In the genomic region with DNA sequence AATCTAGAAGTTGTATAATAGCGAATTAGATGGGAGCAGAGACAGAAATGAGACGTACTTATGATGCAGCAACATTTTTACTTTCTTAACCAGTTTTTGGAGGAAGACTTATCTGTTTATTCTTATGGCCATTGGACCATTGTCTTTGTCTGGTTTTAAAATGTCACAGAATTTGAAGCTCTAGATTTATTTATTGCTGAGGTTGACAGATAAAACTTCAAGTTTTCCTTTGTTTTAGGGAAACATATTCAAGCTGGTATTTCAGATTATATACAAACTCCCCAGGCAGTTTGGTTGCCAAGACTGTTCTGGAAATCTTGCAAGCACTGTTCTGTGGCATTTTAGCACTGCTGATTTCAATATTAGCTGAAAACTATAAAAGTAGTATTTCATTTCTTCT, we compare ENCODE assay signal across 29 cellular contexts.
"Had no signal": no experiment of that assay in that cellular context is flagged by ENCODE, and none has a peak within 500 bp of the region (broad histone marks: within the 10 kb centered on the region; RNA-seq: fewer than 3 reads in every experiment).

No MANE protein-coding gene starts in this region.

- H3K27me3 ChIP-seq: colonic mucosa, dorsolateral prefrontal cortex, esophagus muscularis mucosa, esophagus squamous epithelium, foreskin keratinocyte, gastrocnemius medialis, gastroesophageal sphincter, heart left ventricle, heart right ventricle had no signal

- DNase-seq: colonic mucosa; cortex of kidney; dermis blood vessel endothelial cell; dorsolateral prefrontal cortex; effector CD4-positive, alpha-beta T cell; effector CD8-positive, alpha-beta T cell; effector memory CD4-positive, alpha-beta T cell; effector memory CD8-positive, alpha-beta T cell; endodermal cell; erythroblast; esophagus squamous epithelium; foreskin fibroblast; foreskin keratinocyte; foreskin melanocyte; gastrocnemius medialis; glutamatergic neuron; head of caudate nucleus; heart left ventricle; heart right ventricle had no signal

- ATAC-seq: effector memory CD8-positive, alpha-beta T cell; esophagus mucosa; foreskin keratinocyte; gastrocnemius medialis; gastroesophageal sphincter; heart left ventricle; heart right ventricle had no signal

- H3K4me1 Mint-ChIP-seq: endodermal cell had no signal

- H3K27ac ChIP-seq: colonic mucosa, coronary artery, dorsolateral prefrontal cortex, epithelial cell of prostate, esophagus muscularis mucosa, esophagus squamous epithelium, foreskin keratinocyte, gastrocnemius medialis, gastroesophageal sphincter, heart left ventricle, heart right ventricle had no signal

- H3K27ac Mint-ChIP-seq: dendritic cell treated with granulocyte-macrophage colony-stimulating factor and Interleukin-4, amounts not matched to agents 40 ng/mL and 50 ng/mL, for 4 days; effector memory CD8-positive, alpha-beta T cell; endodermal cell had no signal

- FAIRE-seq: colon, endometrium, endothelial cell of umbilical vein, frontal cortex had no signal

- H3K9me3 ChIP-seq: colonic mucosa, gastrocnemius medialis had no signal

- H3K4me3 ChIP-seq: colonic mucosa, coronary artery, dorsolateral prefrontal cortex, esophagus muscularis mucosa, esophagus squamous epithelium, gastrocnemius medialis, gastroesophageal sphincter, heart left ventricle, heart right ventricle had no signal

- H3K4me1 ChIP-seq: colonic mucosa, esophagus muscularis mucosa, esophagus squamous epithelium, foreskin keratinocyte, gastrocnemius medialis, gastroesophageal sphincter, heart left ventricle, heart right ventricle had no signal

- H3K4me3 Mint-ChIP-seq: dendritic cell treated with granulocyte-macrophage colony-stimulating factor and Interleukin-4, amounts not matched to agents 40 ng/mL and 50 ng/mL, for 4 days; effector memory CD8-positive, alpha-beta T cell; endodermal cell had no signal

- H3K27me3 Mint-ChIP-seq: dendritic cell treated with granulocyte-macrophage colony-stimulating factor and Interleukin-4, amounts not matched to agents 40 ng/mL and 50 ng/mL, for 4 days; effector memory CD8-positive, alpha-beta T cell had no signal

- H3K36me3 ChIP-seq: colonic mucosa, esophagus muscularis mucosa, esophagus squamous epithelium, gastrocnemius medialis, gastroesophageal sphincter, heart left ventricle, heart right ventricle had no signal
